ENCODE assay signal across 22 cellular contexts in the genomic region with DNA sequence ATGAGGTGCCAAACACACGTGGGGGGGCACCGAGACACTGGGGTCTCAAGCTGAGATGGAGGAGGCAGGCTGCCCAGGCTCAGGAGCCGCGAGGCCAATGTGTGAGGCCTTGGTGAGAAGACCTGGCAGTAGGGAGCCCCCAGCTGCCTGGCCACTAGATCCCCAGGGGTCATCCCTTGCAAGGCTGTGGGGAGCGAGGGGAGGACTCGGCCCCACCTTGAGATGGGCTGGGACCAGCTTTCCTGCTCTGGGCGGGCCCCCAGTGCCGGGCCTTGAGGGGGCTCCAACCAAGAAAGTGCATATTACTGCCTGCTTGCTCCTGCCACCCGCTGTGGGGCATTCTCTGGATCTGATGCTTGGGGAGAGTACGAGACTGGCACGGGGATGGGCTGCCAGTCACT.
DNase-seq lines count a peak whose midpoint lies in the region; ATAC-seq and TF ChIP-seq lines count a peak whose summit lies in the region.
"Had no signal": no experiment of that assay in that cellular context is flagged by ENCODE, and none has a peak within 500 bp of the region (broad histone marks: within the 10 kb centered on the region; RNA-seq: fewer than 3 reads in every experiment).

No MANE protein-coding gene starts in this region.

- ATAC-seq in Right ventricle myocardium inferior (no peak), heart right ventricle (no peak), lower lobe of right lung (no peak), GM21723 (IDR thresholded peaks at IDR 0.05; ENCODE audit: unreplicated experiment) (no peak)
- ATAC-seq in activated naive CD4-positive, alpha-beta T cell treated with anti-CD3 and anti-CD28 coated beads, Interleukin-2, amount 50 U/mL, for 72 hours, result no peak

- no peaks in the 10 kb centered on the region for H3K9me3 ChIP-seq in heart right ventricle
- no peaks in the 10 kb centered on the region for H3K9me3 ChIP-seq in WERI-Rb-1 (ENCODE audit: severe bottlenecking)
- H3K9me3 ChIP-seq in lower lobe of right lung, result no peaks in the 10 kb centered on the region
- H3K9me3 ChIP-seq in spleen, result no peaks in the 10 kb centered on the region
- H3K9me3 ChIP-seq: MG63, Peyer's patch had no signal

- H3K27ac ChIP-seq in heart right ventricle (no peak overlapping the region), WERI-Rb-1 (no peak overlapping the region), lower lobe of right lung (no peak overlapping the region), spleen (no peak overlapping the region)
- H3K27ac ChIP-seq: 22Rv1; BLaER1 treated with 17β-estradiol and CSF1 and Interleukin-3, amounts not matched to agents 10 nM and 100 nM; Peyer's patch had no signal

- DNase-seq in Right ventricle myocardium inferior (ENCODE audit: missing footprints) (peak; percentile 43), heart right ventricle (no peak), WERI-Rb-1 (peak; percentile 3), lower lobe of right lung (peak; percentile 34), spleen (peak; percentile 54), mesenteric fat pad (ENCODE audit: low spot score) (no peak)
- no peak for DNase-seq in activated naive CD4-positive, alpha-beta T cell treated with anti-CD3 and anti-CD28 coated beads, Interleukin-2, amount 50 U/mL, for 72 hours (ENCODE audit: low spot score in 2 of 2)
- DNase-seq: ACHN; CD4-positive, alpha-beta memory T cell; DMS153; HFFc6; Kasumi-1; NCI-H1048; NCI-H1417 treated with DMSO at 0.1 percent for 48 hours; NCI-H187; NCI-H446; NCI-H526 had no signal

- intact Hi-C loops in Right ventricle myocardium inferior (cut with DNase I) (no loop called here), heart right ventricle (cut with DNase I) (no loop called here), lower lobe of right lung (cut with DNase I) (no loop called here), spleen (cut with DNase I; ENCODE audit: low total_unique reads) (no loop called here)

- no peak overlapping the region for H3K27ac Mint-ChIP-seq in activated naive CD4-positive, alpha-beta T cell treated with anti-CD3 and anti-CD28 coated beads, Interleukin-2, amount 50 U/mL, for 72 hours
- H3K27ac Mint-ChIP-seq: HFFc6 had no signal

- 86 to 98% methylated on average over 11 of the region's 11 CpGs for WGBS in heart right ventricle, 2 donors
- WGBS in spleen, 5 donors, result 75 to 95% (median 80%) methylated on average over 9 to 11 of the region's 11 CpGs

- H3K36me3 Mint-ChIP-seq in activated naive CD4-positive, alpha-beta T cell treated with anti-CD3 and anti-CD28 coated beads, Interleukin-2, amount 50 U/mL, for 72 hours, result no peaks in the 10 kb centered on the region
- H3K36me3 Mint-ChIP-seq: CD4-positive, alpha-beta memory T cell had no signal

- H3K4me1 ChIP-seq in heart right ventricle, result peaks cover 0 to 12% (median 3%) of the 10 kb centered on the region in 9 donors
- no peaks in the 10 kb centered on the region for H3K4me1 ChIP-seq in lower lobe of right lung
- H3K4me1 ChIP-seq in spleen, result no peaks in the 10 kb centered on the region
- H3K4me1 ChIP-seq: Peyer's patch had no signal

- H3K9me3 Mint-ChIP-seq in activated naive CD4-positive, alpha-beta T cell treated with anti-CD3 and anti-CD28 coated beads, Interleukin-2, amount 50 U/mL, for 72 hours, result no peaks in the 10 kb centered on the region

- H3K4me3 ChIP-seq in heart right ventricle (no peak overlapping the region), WERI-Rb-1 (ENCODE audit: low read depth, low read length) (no peak overlapping the region), lower lobe of right lung (no peak overlapping the region), spleen (no peak overlapping the region)
- H3K4me3 ChIP-seq: BLaER1 treated with 17β-estradiol and CSF1 and Interleukin-3, amounts not matched to agents 10 nM and 100 nM; MG63; Peyer's patch had no signal

- no peak for TF ChIP-seq CTCF in heart right ventricle (IDR thresholded peaks at IDR 0.05)
- no peak for TF ChIP-seq CTCF in WERI-Rb-1 (IDR thresholded peaks at IDR 0.05; ENCODE audit: low read depth, low read length)
- no peak for TF ChIP-seq CTCF in lower lobe of right lung (IDR thresholded peaks at IDR 0.05)
- TF ChIP-seq CTCF in spleen (IDR thresholded peaks at IDR 0.05 in 8 of 11, conservative IDR thresholded peaks at IDR 0.05 in 3 of 11), result no peak

- peaks cover 0 to 19% (median 0%) of the 10 kb centered on the region in 7 donors for H3K27me3 ChIP-seq in heart right ventricle
- no peaks in the 10 kb centered on the region for H3K27me3 ChIP-seq in WERI-Rb-1 (ENCODE audit: insufficient read depth, low read depth, severe bottlenecking)
- H3K27me3 ChIP-seq in lower lobe of right lung (ENCODE audit: low read depth), result no peaks in the 10 kb centered on the region
- H3K27me3 ChIP-seq in spleen (replicated peaks in 1 of 7), result peaks cover 0 to 19% (median 0%) of the 10 kb centered on the region in 7 donors
- H3K27me3 ChIP-seq: BLaER1 treated with 17β-estradiol and CSF1 and Interleukin-3, amounts not matched to agents 10 nM and 100 nM; MG63; Peyer's patch had no signal

- H3K36me3 ChIP-seq in heart right ventricle (no peaks in the 10 kb centered on the region), WERI-Rb-1 (no peaks in the 10 kb centered on the region), lower lobe of right lung (no peaks in the 10 kb centered on the region), spleen (no peaks in the 10 kb centered on the region)
- H3K36me3 ChIP-seq: BLaER1 treated with 17β-estradiol and CSF1 and Interleukin-3, amounts not matched to agents 10 nM and 100 nM; MG63; Peyer's patch had no signal

- TF ChIP-seq POLR2A in spleen (IDR thresholded peaks at IDR 0.05), result no peak

Comparison
In these comparisons a context has a peak if more than half of its experiments do, and no peak if none do; other contexts are left out.
1. DNase-seq: peak in Right ventricle myocardium inferior (single experiment), WERI-Rb-1 (single experiment), lower lobe of right lung (single experiment) and spleen (single experiment); none in heart right ventricle (0 of 2), mesenteric fat pad (single experiment) and activated naive CD4-positive, alpha-beta T cell treated with anti-CD3 and anti-CD28 coated beads, Interleukin-2, amount 50 U/mL, for 72 hours (0 of 2).